In the genomic region with DNA sequence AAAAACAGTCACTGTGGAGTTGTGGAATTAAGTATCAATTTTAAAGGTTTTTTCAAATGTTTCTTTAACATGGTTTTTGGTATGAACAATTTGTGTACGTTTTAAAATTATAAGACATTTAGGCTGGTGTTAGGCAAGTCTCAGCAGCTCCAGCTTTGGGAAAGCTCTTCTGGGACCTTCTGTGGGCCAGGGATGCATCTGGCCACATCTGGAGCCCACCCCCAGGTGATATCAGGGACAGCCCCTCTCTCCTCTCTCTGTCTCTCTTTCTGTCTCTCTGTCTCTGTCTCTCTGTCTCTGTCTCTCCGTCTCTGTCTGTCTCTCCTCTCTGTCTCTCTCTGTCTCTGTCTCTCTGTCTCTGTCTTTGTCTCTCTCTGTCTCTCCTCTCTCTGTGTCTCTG, we compare ENCODE assay signal across 20 cellular contexts. TPM values are rescaled to one million over a fixed set of nuclear protein-coding genes. Genes with fewer than 3 reads are reported as not detected.
DNase-seq lines count a peak whose midpoint lies in the region; ATAC-seq and TF ChIP-seq lines count a peak whose summit lies in the region.
"Had no signal": no experiment of that assay in that cellular context is flagged by ENCODE, and none has a peak within 500 bp of the region (broad histone marks: within the 10 kb centered on the region; RNA-seq: fewer than 3 reads in every experiment).

No MANE protein-coding gene starts in this region.

- H3K79me2 ChIP-seq in GM23248 (ENCODE audit: insufficient read depth) = peaks cover 35% of the 10 kb centered on the region

- no peaks in the 10 kb centered on the region for H3K9me2 ChIP-seq in GM23248 (ENCODE audit: insufficient read depth)
- H3K9me2 ChIP-seq: SK-N-SH had no signal

- 85 to 94% methylated on average over 2 of the region's 2 CpGs for WGBS in GM23248 (ENCODE audit: low coverage in 1 of 2, low lambda C conversion rate in 2 of 2, missing lambda C conversion rate in 2 of 2), 2 experiments
- WGBS in gastroesophageal sphincter (ENCODE audit: low coverage in 1 of 2), 2 donors = 33 to 62% methylated on average over 2 of the region's 2 CpGs

- no peak for TF ChIP-seq POLR2A in gastroesophageal sphincter (IDR thresholded peaks at IDR 0.05)

- TF ChIP-seq CTCF in RWPE1 (conservative IDR thresholded peaks at IDR 0.05; ENCODE audit: low read depth) (no peak), gastroesophageal sphincter (IDR thresholded peaks at IDR 0.05) (no peak)

- H3K9me3 ChIP-seq in GM23248 (ENCODE audit: low read depth) (no peaks in the 10 kb centered on the region), gastroesophageal sphincter (no peaks in the 10 kb centered on the region), subcutaneous abdominal adipose tissue (ENCODE audit: control insufficient read depth in 5 of 5, low read length in 5 of 5) (no peaks in the 10 kb centered on the region)
- H3K9me3 ChIP-seq: mucosa of descending colon, SK-N-SH, upper lobe of left lung had no signal

- H3K9ac ChIP-seq in GM23248 (peak overlapping the region; percentile 79; the same call in 1 of the 2 replicates), subcutaneous abdominal adipose tissue (ENCODE audit: low read length in 5 of 5) (peak overlapping the region in 1 of 5 donors; percentile 89)

- H3K4me3 ChIP-seq in GM23248 (no peak overlapping the region), gastroesophageal sphincter (no peak overlapping the region), subcutaneous abdominal adipose tissue (ENCODE audit: low read depth in 1 of 5, low read length in 5 of 5) (no peak overlapping the region)
- H3K4me3 ChIP-seq: mucosa of descending colon had no signal

- H3K27me3 ChIP-seq in GM23248 (replicated peaks; ENCODE audit: insufficient read depth) (no peaks in the 10 kb centered on the region), gastroesophageal sphincter (no peaks in the 10 kb centered on the region), subcutaneous abdominal adipose tissue (ENCODE audit: control insufficient read depth in 5 of 5, insufficient read depth in 4 of 5, low read length in 5 of 5) (peaks cover 0 to 5% (median 0%) of the 10 kb centered on the region in 5 donors)

- H3K27ac ChIP-seq in GM23248 (peak overlapping the region; percentile 85), RWPE1 (peak overlapping the region; percentile 72), gastroesophageal sphincter (peak overlapping the region; percentile 89 to 99 (median 96)), subcutaneous abdominal adipose tissue (ENCODE audit: low read depth, low read length) (peak overlapping the region; percentile 92)

- no peaks in the 10 kb centered on the region for H4K20me1 ChIP-seq in GM23248 (ENCODE audit: insufficient read depth)

- H3K36me3 ChIP-seq in GM23248 (ENCODE audit: low read depth) (peaks cover 8% of the 10 kb centered on the region; the same call in 1 of the 2 replicates), gastroesophageal sphincter (peaks cover 0 to 15% of the 10 kb centered on the region in 2 donors), subcutaneous abdominal adipose tissue (ENCODE audit: control insufficient read depth in 5 of 5, insufficient read depth in 5 of 5, low read length in 5 of 5) (peaks cover 0 to 14% (median 12%) of the 10 kb centered on the region in 5 donors)

- peak overlapping the region; percentile 69 for H3K4me2 ChIP-seq in GM23248 (ENCODE audit: unreplicated experiment)

- DNase-seq in GM23248 (no peak), RWPE1 (ENCODE audit: low spot score) (no peak), NCI-H128 (lab: John Stamatoyannopoulos, UW; ENCODE audit: unreplicated experiment) (no peak), SKM-1 (lab: John Stamatoyannopoulos, UW; ENCODE audit: unreplicated experiment) (no peak), germinal center (ENCODE audit: low spot score) (no peak)
- DNase-seq in activated CD8-positive, alpha-beta memory T cell treated with anti-CD3 and anti-CD28 coated beads, Interleukin-2, amount 50 U/mL, for 4 hours = no peak
- DNase-seq: activated CD4-positive, alpha-beta memory T cell treated with anti-CD3 and anti-CD28 coated beads for 36 hours; activated CD4-positive, CD25-positive, alpha-beta regulatory T cell; activated gamma-delta T cell; Calu3; hippocampal formation; KBM-7; NCI-H526; SK-N-SH; small intestine; stimulated activated naive B cell treated with anti-CD40 and anti-IgM and Interleukin-4, amounts not matched to agents 10 μg/mL and 1 μg/mL and 100 μg/mL, for 72 hours; upper lobe of left lung had no signal

- H3K4me1 ChIP-seq in GM23248 (ENCODE audit: insufficient read depth) (peaks cover 22% of the 10 kb centered on the region), gastroesophageal sphincter (peaks cover 0 to 77% (median 35%) of the 10 kb centered on the region in 3 donors), subcutaneous abdominal adipose tissue (ENCODE audit: control insufficient read depth in 5 of 5, insufficient read depth in 5 of 5, low read length in 5 of 5) (peaks cover 9 to 51% (median 43%) of the 10 kb centered on the region in 5 donors)

- peaks cover 23% of the 10 kb centered on the region for H3F3A ChIP-seq in GM23248 (ENCODE audit: insufficient read depth)

- in situ Hi-C loops in GM23248 (cut with MboI) = no loop called here

- POLR2A ChIA-PET in RWPE1 (lab: Yijun Ruan, JAX; ENCODE audit: low non-redundant PET) = no interaction called here

- H2AFZ ChIP-seq in GM23248 = no peak overlapping the region

- ATAC-seq in gastroesophageal sphincter = no peak

- CTCF ChIA-PET in RWPE1 (lab: Yijun Ruan, JAX) = interaction anchor here (0.5 kb wide), 1 partner anchor 625 kb away, joined by 3 read pairs; no protein-coding TSS in a partner anchor

- TF ChIP-seq EP300 in gastroesophageal sphincter (IDR thresholded peaks at IDR 0.05) = no peak

RNA-seq across cellular contexts. Expression of a gene that starts 1.3 kb away (rescaled TPM):
- total RNA-seq in GM23248 (2014; rRNA removed; shearing (Covaris generic)) = 1,783 and 1,897 TPM in 2 replicates
- polyA plus RNA-seq in GM23248 (2016; fragmentation: Nextera tagmentation; extraction: Ambion mirVana) = 685 and 707 TPM in 2 replicates
- total RNA-seq in gastroesophageal sphincter = 1,000 to 10,000 TPM in 2 of 4 donors, 100 to 1,000 TPM in 2; 477 to 1,231 (median 878) TPM
